In the genomic region with DNA sequence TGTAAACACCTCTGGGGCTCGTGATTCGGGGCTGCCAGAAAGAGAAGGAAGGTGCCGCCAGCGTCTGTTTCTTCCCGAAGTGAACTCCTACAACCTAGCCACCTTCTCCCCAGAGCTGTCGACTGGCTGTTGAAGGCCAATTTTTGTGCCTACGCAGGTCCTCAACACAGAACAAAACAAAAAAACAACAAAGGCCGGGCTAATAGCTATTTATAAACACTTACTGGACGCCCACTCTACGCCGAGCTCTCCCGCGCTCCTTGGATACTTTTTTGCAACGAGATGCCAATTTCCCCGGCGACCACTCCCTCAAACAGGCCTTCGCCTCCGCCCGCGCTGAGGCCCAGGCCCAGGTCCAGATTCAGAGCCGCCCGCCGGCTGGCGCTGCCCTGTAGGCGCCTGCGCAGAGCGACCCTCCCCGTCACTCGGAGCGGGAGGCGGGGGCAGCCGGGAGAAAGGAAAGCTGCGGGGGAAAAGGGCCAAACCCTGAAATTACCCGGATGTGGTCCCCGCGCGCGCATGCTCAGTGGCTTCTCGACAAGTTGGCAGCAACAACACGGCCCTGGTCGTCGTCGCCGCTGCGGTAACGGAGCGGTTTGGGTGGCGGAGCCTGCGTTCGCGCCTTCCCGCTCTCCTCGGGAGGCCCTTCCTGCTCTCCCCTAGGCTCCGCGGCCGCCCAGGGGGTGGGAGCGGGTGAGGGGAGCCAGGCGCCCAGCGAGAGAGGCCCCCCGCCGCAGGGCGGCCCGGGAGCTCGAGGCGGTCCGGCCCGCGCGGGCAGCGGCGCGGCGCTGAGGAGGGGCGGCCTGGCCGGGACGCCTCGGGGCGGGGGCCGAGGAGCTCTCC, we compare ENCODE assay signal across 8 cellular contexts. TPM values are rescaled to one million over a fixed set of nuclear protein-coding genes. Genes with fewer than 3 reads are reported as not detected.
A peak's percentile ranks its signal among the peaks of the same experiment; 100 is the strongest.
DNase-seq lines count a peak whose midpoint lies in the region; ATAC-seq lines count a peak whose summit lies in the region.

SMAD4 (plus strand) TSS at position 520 of the 843 bp plus-strand sequence. CDS start 16,834 bp downstream, outside the sequence.

- H3K27ac Mint-ChIP-seq in effector memory CD8-positive, alpha-beta T cell: peak within 1 kb of the TSS; percentile 99 to 100
- H3K27ac Mint-ChIP-seq in memory B cell: peak within 1 kb of the TSS; percentile 96

- DNase-seq in COLO829 (ENCODE audit: low spot score): peak; percentile 94
- DNase-seq in HT1080 (ENCODE audit: low read depth): peak; percentile 94
- DNase-seq in NOMO-1 (lab: John Stamatoyannopoulos, UW; ENCODE audit: unreplicated experiment in 2 of 2): peak; percentile 87 to 92
- DNase-seq in activated CD8-positive, alpha-beta memory T cell treated with anti-CD3 and anti-CD28 coated beads for 48 hours (ENCODE audit: low read depth in 2 of 3, low spot score in 2 of 3): peak; percentile 97 to 99 (median 99)
- peak; percentile 96 to 97 (median 97) for DNase-seq in effector memory CD8-positive, alpha-beta T cell
- peak; percentile 96 to 97 for DNase-seq in memory B cell (ENCODE audit: low spot score in 2 of 2)
- DNase-seq in stimulated activated CD8-positive, alpha-beta memory T cell treated with anti-CD3 and anti-CD28 coated beads, Interleukin-12 subunit alpha, Interleukin-12 subunit beta, amount 100 ng/mL, for 1 hour (ENCODE audit: low read depth): peak; percentile 99

- peaks cover 43% of the 10 kb centered on the region for H3K36me3 Mint-ChIP-seq in effector memory CD8-positive, alpha-beta T cell (ENCODE audit: insufficient read depth)
- H3K36me3 Mint-ChIP-seq in memory B cell: peaks cover 2% of the 10 kb centered on the region

- peak; percentile 72 for ATAC-seq in GM21367 (IDR thresholded peaks at IDR 0.05; ENCODE audit: unreplicated experiment)
- ATAC-seq in effector memory CD8-positive, alpha-beta T cell (replicated peaks): peak; percentile 81
- ATAC-seq in memory B cell (ENCODE audit: low read depth): peak; percentile 81

- peak within 1 kb of the TSS; percentile 89 to 96 for H3K4me3 Mint-ChIP-seq in effector memory CD8-positive, alpha-beta T cell
- H3K4me3 Mint-ChIP-seq in memory B cell: peak within 1 kb of the TSS; percentile 92

- H3K9me3 Mint-ChIP-seq in effector memory CD8-positive, alpha-beta T cell: no peaks in the 10 kb centered on the region
- H3K9me3 Mint-ChIP-seq in memory B cell: no peaks in the 10 kb centered on the region

- H3K4me1 Mint-ChIP-seq in effector memory CD8-positive, alpha-beta T cell (ENCODE audit: low read depth in 2 of 2): peaks cover 38 to 55% of the 10 kb centered on the region in 2 donors
- peaks cover 21% of the 10 kb centered on the region for H3K4me1 Mint-ChIP-seq in memory B cell

- no peaks in the 10 kb centered on the region for H3K27me3 Mint-ChIP-seq in effector memory CD8-positive, alpha-beta T cell
- H3K27me3 Mint-ChIP-seq in memory B cell: no peaks in the 10 kb centered on the region

RNA-seq across cellular contexts. Expression of gene SMAD4, which starts in this region (rescaled TPM):
- 83.6 and 87.2 TPM in 2 replicates for total RNA-seq in HT1080 (2014; rRNA removed; shearing (Covaris generic))
- 51.8 and 64.7 TPM in 2 replicates for polyA plus RNA-seq in HT1080 (2015; cell fraction: cytosol; rRNA removed)
- polyA plus RNA-seq in HT1080 (2015; cell fraction: nucleus; rRNA removed): 105 and 117 TPM in 2 replicates

Comparison
In these comparisons a context has a peak if more than half of its experiments do, and no peak if none do; other contexts are left out.
1. Peak in every context shown above with its lines: DNase-seq and ATAC-seq.